In genomic region chr2:222693413-222693812, GRCh38 we compare ENCODE assay signal across 11 cellular contexts. TPM values are rescaled to one million over a fixed set of nuclear protein-coding genes. Genes with fewer than 3 reads are reported as not detected.
"Had no signal": no experiment of that assay in that cellular context is flagged by ENCODE, and none has a peak within 500 bp of the region (broad histone marks: within the 10 kb centered on the region; RNA-seq: fewer than 3 reads in every experiment).

No MANE protein-coding gene starts in this region.

RNA-seq across cellular contexts. Expression of gene MOGAT1, which starts 22.0 kb away (rescaled TPM):
- total RNA-seq: hepatocyte, kidney, kidney epithelial cell, lower leg skin, lung microvascular endothelial cell, mammary epithelial cell, mesothelial cell of epicardium, mononuclear cell, myocyte had no signal
- polyA plus RNA-seq: hepatocyte, immature natural killer cell, keratinocyte, mammary epithelial cell had no signal
